1 cellular context compared by ENCODE assay signal in genomic region chr3:138051946-138052802, GRCh38.
TF ChIP-seq lines count a peak whose summit lies in the region.

No MANE protein-coding gene starts in this region.

TF ChIP-seq in GM12878, 131 proteins besides CTCF, POLR2A, EP300 and RAD21 (continued from another document):
- TF ChIP-seq CEBPZ (IDR thresholded peaks at IDR 0.05; ENCODE audit: low read depth, low read length), result no peak
- 0 out of 2 replicates have a peak, but pooled peaks have one; percentile 26 for TF ChIP-seq PKNOX1 (IDR thresholded peaks at IDR 0.05)
- TF ChIP-seq IRF4 (IDR thresholded peaks at IDR 0.05; ENCODE audit: low read depth, low read length), result no peak
- TF ChIP-seq SPI1 (IDR thresholded peaks at IDR 0.05; ENCODE audit: borderline replicate concordance, insufficient read depth, low read depth, low read length), result 0 out of 2 replicates have a peak, but pooled peaks have one; percentile 5
- TF ChIP-seq NBN (IDR thresholded peaks at IDR 0.05), result no peak
- TF ChIP-seq ZBTB4 (CRISPR knock-in tag; IDR thresholded peaks at IDR 0.05), result no peak
- no peak for TF ChIP-seq TCF12 (IDR thresholded peaks at IDR 0.05; ENCODE audit: low read depth, low read length)
- no peak for TF ChIP-seq MLLT1 (IDR thresholded peaks at IDR 0.05)
- TF ChIP-seq ESRRA (IDR thresholded peaks at IDR 0.05; ENCODE audit: low read length), result no peak
- no peak for TF ChIP-seq ETV6 (conservative IDR thresholded peaks at IDR 0.05 in 1 of 2, IDR thresholded peaks at IDR 0.05 in 1 of 2; ENCODE audit: borderline replicate concordance in 1 of 2, low read depth in 1 of 2)
- no peak for TF ChIP-seq EGR1 (IDR thresholded peaks at IDR 0.05; ENCODE audit: borderline replicate concordance in 1 of 2, low read depth in 2 of 2, low read length in 2 of 2)
- TF ChIP-seq HDAC6 (IDR thresholded peaks at IDR 0.05; ENCODE audit: unreplicated experiment), result no peak
- TF ChIP-seq YY1 (IDR thresholded peaks at IDR 0.05; ENCODE audit: low read depth, low read length), result peak; percentile 62; the same call in 1 of the 2 replicates
- no peak for TF ChIP-seq NFIC (IDR thresholded peaks at IDR 0.05; ENCODE audit: low read depth, low read length)
